1 cellular context compared by ENCODE assay signal in genomic region chr2:29753676-29754444, GRCh38.
A peak's percentile ranks its signal among the peaks of the same experiment; 100 is the strongest.
TF ChIP-seq lines count a peak whose summit lies in the region.

No MANE protein-coding gene starts in this region.

TF ChIP-seq in SK-N-SH, 30 proteins besides CTCF, POLR2A, EP300 and RAD21:
- TF ChIP-seq GATA2 (CRISPR knock-in tag; IDR thresholded peaks at IDR 0.05) (peak; percentile 87), USF2 (IDR thresholded peaks at IDR 0.05; ENCODE audit: borderline replicate concordance, low read depth, low read length) (no peak), PBX3 (IDR thresholded peaks at IDR 0.05) (peak; percentile 48), TCF12 (IDR thresholded peaks at IDR 0.05) (peak; percentile 64), ELF1 (IDR thresholded peaks at IDR 0.05) (no peak), EZH2phosphoT487 (IDR thresholded peaks at IDR 0.05; ENCODE audit: borderline replicate concordance, low read depth) (no peak), NFIC (IDR thresholded peaks at IDR 0.05; ENCODE audit: borderline replicate concordance) (peak; percentile 69)
